19 cellular contexts compared by ENCODE assay signal in the genomic region with DNA sequence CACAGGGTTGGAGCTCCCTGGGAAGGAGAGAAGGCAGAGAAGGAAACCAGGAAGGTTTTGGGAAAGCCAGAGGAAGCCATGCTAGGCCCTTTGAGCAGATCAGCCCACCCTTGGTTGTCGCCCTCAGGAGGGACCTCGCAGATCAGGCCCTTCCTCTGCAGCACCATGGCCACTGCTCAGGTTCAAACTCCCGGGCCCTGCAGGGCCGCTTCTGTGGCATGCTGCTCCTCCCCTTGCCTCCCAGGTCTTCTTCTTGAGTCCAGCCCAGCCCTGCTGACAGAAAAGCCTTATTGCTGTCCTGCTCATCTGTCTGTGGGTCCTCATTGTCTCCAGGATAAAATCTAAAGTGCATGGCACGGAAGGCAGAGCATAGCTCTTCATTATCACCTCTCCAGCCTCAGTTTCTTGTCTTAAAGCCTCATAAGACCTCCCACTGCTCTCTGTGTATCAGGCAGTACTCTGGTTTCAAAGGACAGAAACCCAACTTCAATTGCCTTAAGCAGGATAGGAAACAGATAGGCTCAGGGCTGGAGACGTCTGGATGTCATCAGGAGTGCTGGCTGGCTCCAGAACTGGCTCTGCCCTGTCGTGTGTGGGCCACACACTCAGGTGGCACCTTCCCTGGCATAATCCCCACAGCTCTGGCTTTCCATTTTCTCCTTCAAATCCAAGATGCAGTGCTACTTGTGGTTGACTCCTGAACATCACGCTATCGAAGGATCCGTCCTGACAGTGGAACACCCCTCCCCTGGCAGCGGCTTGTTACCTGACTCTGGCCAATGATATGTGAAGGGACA.
DNase-seq lines count a peak whose midpoint lies in the region; ATAC-seq and TF ChIP-seq lines count a peak whose summit lies in the region.
"Had no signal": no experiment of that assay in that cellular context is flagged by ENCODE, and none has a peak within 500 bp of the region (broad histone marks: within the 10 kb centered on the region; RNA-seq: fewer than 3 reads in every experiment).

No MANE protein-coding gene starts in this region.

- H3K27me3 ChIP-seq in endodermal cell (ENCODE audit: control insufficient read depth, insufficient read depth, low read length, poor library complexity, severe bottlenecking): no peaks in the 10 kb centered on the region
- H3K27me3 ChIP-seq in MM.1S (replicated peaks; ENCODE audit: insufficient read depth, low read length): no peaks in the 10 kb centered on the region
- H3K27me3 ChIP-seq: BLaER1 had no signal

- ATAC-seq in stimulated activated naive CD8-positive, alpha-beta T cell treated with anti-CD3 and anti-CD28 coated beads, Interleukin-15, amount 100 ng/mL, for 72 hours: no peak
- ATAC-seq in stimulated activated naive CD8-positive, alpha-beta T cell treated with anti-CD3 and anti-CD28 coated beads, Interleukin-15, Interleukin-2, amounts not matched to agents 100 U/mL and 50 U/mL, for 24 hours: no peak
- no peak for ATAC-seq in GM21529 (IDR thresholded peaks at IDR 0.05; ENCODE audit: unreplicated experiment)
- ATAC-seq: CD8-positive, alpha-beta T cell; GM12878; Panc1 had no signal

- H3K9me3 ChIP-seq in endodermal cell (ENCODE audit: control insufficient read depth, low read length): no peaks in the 10 kb centered on the region
- no peaks in the 10 kb centered on the region for H3K9me3 ChIP-seq in MM.1S (replicated peaks; ENCODE audit: insufficient read depth, low read length)
- H3K9me3 ChIP-seq: BLaER1 had no signal

- no peak for TF ChIP-seq CTCF in endodermal cell (conservative IDR thresholded peaks at IDR 0.05)
- TF ChIP-seq CTCF in neural crest cell (conservative IDR thresholded peaks at IDR 0.05): no peak
- TF ChIP-seq CTCF in MM.1S (IDR thresholded peaks at IDR 0.05; ENCODE audit: low read length): no peak

- H4K20me1 ChIP-seq in MM.1S (ENCODE audit: insufficient read depth, low read length): no peaks in the 10 kb centered on the region
- H4K20me1 ChIP-seq: BLaER1 had no signal

- H3K27ac Mint-ChIP-seq in stimulated activated naive CD8-positive, alpha-beta T cell treated with anti-CD3 and anti-CD28 coated beads, Interleukin-15, amount 100 ng/mL, for 72 hours: peak overlapping the region; percentile 36 to 70
- peak overlapping the region; percentile 38 for H3K27ac Mint-ChIP-seq in endodermal cell
- peak overlapping the region; percentile 63 for H3K27ac Mint-ChIP-seq in neural crest cell (ENCODE audit: unreplicated experiment)

- H3K4me3 ChIP-seq in endodermal cell (ENCODE audit: low read length) (no peak overlapping the region), MM.1S (ENCODE audit: low read length) (no peak overlapping the region)
- H3K4me3 ChIP-seq: BLaER1, GM12878 had no signal

- H3K9me2 ChIP-seq in MM.1S (replicated peaks; ENCODE audit: insufficient read depth, low read length): no peaks in the 10 kb centered on the region

- no peak overlapping the region for H3K4me2 ChIP-seq in MM.1S (ENCODE audit: low read depth, low read length)
- H3K4me2 ChIP-seq: BLaER1 had no signal

- H3K79me2 ChIP-seq in MM.1S (ENCODE audit: low read length): no peaks in the 10 kb centered on the region

- H3K4me1 ChIP-seq in endodermal cell (ENCODE audit: control insufficient read depth, insufficient read depth, low read length) (peaks cover 33% of the 10 kb centered on the region), MM.1S (ENCODE audit: low read length) (no peaks in the 10 kb centered on the region)
- H3K4me1 ChIP-seq: BLaER1 had no signal

- 87 to 92% methylated on average over 11 of the region's 11 CpGs for WGBS in endodermal cell (ENCODE audit: insufficient coverage in 1 of 2, insufficient read length in 1 of 2), 2 experiments

- no peaks in the 10 kb centered on the region for H3F3A ChIP-seq in MM.1S (ENCODE audit: insufficient read depth, low read length)

- H3K36me3 ChIP-seq in endodermal cell (ENCODE audit: control insufficient read depth, insufficient read depth, low read length) (no peaks in the 10 kb centered on the region), MM.1S (replicated peaks; ENCODE audit: insufficient read depth, low read length) (no peaks in the 10 kb centered on the region)

- H3K9ac ChIP-seq in endodermal cell (ENCODE audit: extremely low read depth, low read length, poor library complexity, severe bottlenecking) (no peak overlapping the region), MM.1S (ENCODE audit: low read length) (no peak overlapping the region)
- H3K9ac ChIP-seq: BLaER1 had no signal

- H3K36me3 Mint-ChIP-seq in endodermal cell (ENCODE audit: low read depth): no peaks in the 10 kb centered on the region
- no peaks in the 10 kb centered on the region for H3K36me3 Mint-ChIP-seq in neural crest cell (ENCODE audit: low read depth)

- no peak for DNase-seq in stimulated activated naive CD8-positive, alpha-beta T cell treated with anti-CD3 and anti-CD28 coated beads, Interleukin-15, amount 100 ng/mL, for 72 hours
- DNase-seq in stimulated activated naive CD8-positive, alpha-beta T cell treated with anti-CD3 and anti-CD28 coated beads, Interleukin-15, Interleukin-2, amounts not matched to agents 100 U/mL and 50 U/mL, for 24 hours: no peak
- DNase-seq in endodermal cell (peak; percentile 32), neural crest cell (ENCODE audit: low read depth, low spot score) (no peak), MM.1S (no peak)
- DNase-seq in stimulated activated CD4-positive, alpha-beta T cell treated with anti-CD3 and anti-CD28 coated beads, Interleukin-2, amount 100 ng/mL, for 24 hours: no peak
- no peak for DNase-seq in stimulated activated CD4-positive, alpha-beta T cell treated with anti-CD3 and anti-CD28 coated beads, Interleukin-2, amount 100 ng/mL, for 48 hours
- DNase-seq: Calu3, GOT3, NCI-H1092 treated with DMSO at 0.1 percent for 48 hours, NCI-H146, NCI-H2029 treated with DMSO at 0.1 percent for 48 hours, NCI-H2171 treated with DMSO at 0.1 percent for 48 hours, NCI-H446 had no signal

- no peaks in the 10 kb centered on the region for H3K9me3 Mint-ChIP-seq in stimulated activated naive CD8-positive, alpha-beta T cell treated with anti-CD3 and anti-CD28 coated beads, Interleukin-15, amount 100 ng/mL, for 72 hours
- H3K9me3 Mint-ChIP-seq in endodermal cell (no peaks in the 10 kb centered on the region), neural crest cell (no peaks in the 10 kb centered on the region)
- H3K9me3 Mint-ChIP-seq: CD8-positive, alpha-beta T cell had no signal

- no peak overlapping the region for H3K27ac ChIP-seq in endodermal cell (ENCODE audit: low read depth, low read length)
- H3K27ac ChIP-seq in MM.1S (ENCODE audit: low read length): no peak overlapping the region
- H3K27ac ChIP-seq: BLaER1 had no signal

- H3K4me3 Mint-ChIP-seq in stimulated activated naive CD8-positive, alpha-beta T cell treated with anti-CD3 and anti-CD28 coated beads, Interleukin-15, amount 100 ng/mL, for 72 hours: no peak overlapping the region
- H3K4me3 Mint-ChIP-seq in endodermal cell (no peak overlapping the region), neural crest cell (no peak overlapping the region)
- H3K4me3 Mint-ChIP-seq: CD8-positive, alpha-beta T cell had no signal

- H3K4me1 Mint-ChIP-seq in stimulated activated naive CD8-positive, alpha-beta T cell treated with anti-CD3 and anti-CD28 coated beads, Interleukin-15, amount 100 ng/mL, for 72 hours: peaks cover 25% of the 10 kb centered on the region
- H3K4me1 Mint-ChIP-seq in endodermal cell (peaks cover 49% of the 10 kb centered on the region), neural crest cell (peaks cover 6% of the 10 kb centered on the region)

- no peak overlapping the region for H2AFZ ChIP-seq in MM.1S (ENCODE audit: low read length)

- H3K27me3 Mint-ChIP-seq in stimulated activated naive CD8-positive, alpha-beta T cell treated with anti-CD3 and anti-CD28 coated beads, Interleukin-15, amount 100 ng/mL, for 72 hours: no peaks in the 10 kb centered on the region
- no peaks in the 10 kb centered on the region for H3K27me3 Mint-ChIP-seq in endodermal cell (ENCODE audit: insufficient read depth)
- no peaks in the 10 kb centered on the region for H3K27me3 Mint-ChIP-seq in neural crest cell (ENCODE audit: low read depth)
